Comparison of ENCODE assay signal across 15 cellular contexts in genomic region chr22:30234786-30235470, GRCh38. TPM values are rescaled to one million over a fixed set of nuclear protein-coding genes. Genes with fewer than 3 reads are reported as not detected.
DNase-seq lines count a peak whose midpoint lies in the region; ATAC-seq, FAIRE-seq and TF ChIP-seq lines count a peak whose summit lies in the region.
"Had no signal": no experiment of that assay in that cellular context is flagged by ENCODE, and none has a peak within 500 bp of the region (broad histone marks: within the 10 kb centered on the region; RNA-seq: fewer than 3 reads in every experiment).

No MANE protein-coding gene starts in this region.

- ATAC-seq in HG02938 (IDR thresholded peaks at IDR 0.05; ENCODE audit: unreplicated experiment) (no peak), HG02763 (IDR thresholded peaks at IDR 0.05; ENCODE audit: unreplicated experiment) (no peak)

- H3K9me3 Mint-ChIP-seq in Caco-2 (ENCODE audit: unreplicated experiment): no peaks in the 10 kb centered on the region

- H2BK12ac ChIP-seq in H1 (ENCODE audit: low read depth, low read length) (peak overlapping the region; percentile 90), neuronal stem cell (ENCODE audit: low read length) (no peak overlapping the region)

- H3K4me3 Mint-ChIP-seq in Caco-2 (ENCODE audit: unreplicated experiment): peak overlapping the region; percentile 10

- no peaks in the 10 kb centered on the region for H4K20me1 ChIP-seq in H1 (replicated peaks in 1 of 2; ENCODE audit: control insufficient read depth in 1 of 2, insufficient read depth in 2 of 2, low read length in 2 of 2)

- peak overlapping the region; percentile 67; the same call in 1 of the 2 replicates for H2AK5ac ChIP-seq in H1 (ENCODE audit: low read depth, low read length)
- H2AK5ac ChIP-seq in neuronal stem cell (ENCODE audit: low read depth, low read length): peak overlapping the region; percentile 39

- no peaks in the 10 kb centered on the region for H3K27me3 ChIP-seq in Caco-2 (replicated peaks; ENCODE audit: control insufficient read depth, insufficient read depth, low read length)
- no peaks in the 10 kb centered on the region for H3K27me3 ChIP-seq in MG63
- H3K27me3 ChIP-seq in H1 (replicated peaks in 1 of 4; ENCODE audit: control insufficient read depth in 3 of 4, extremely low read depth in 1 of 4, insufficient read depth in 3 of 4, low read length in 3 of 4): no peaks in the 10 kb centered on the region
- H3K27me3 ChIP-seq in neuronal stem cell (ENCODE audit: control insufficient read depth in 3 of 3, insufficient read depth in 3 of 3, low read depth in 1 of 3, low read length in 3 of 3): no peaks in the 10 kb centered on the region
- H3K27me3 ChIP-seq: ascending aorta had no signal

- H2BK120ac ChIP-seq in H1 (replicated peaks; ENCODE audit: low read depth, low read length): no peak overlapping the region
- no peak overlapping the region for H2BK120ac ChIP-seq in neuronal stem cell (ENCODE audit: low read depth, low read length)

- H3K4me3 ChIP-seq in Caco-2 (ENCODE audit: low read depth, low read length) (no peak overlapping the region), MG63 (no peak overlapping the region), H1 (ENCODE audit: extremely low read depth in 1 of 4, insufficient read depth in 2 of 4, low read depth in 3 of 4, low read length in 4 of 4) (no peak overlapping the region), neuronal stem cell (ENCODE audit: low read length in 2 of 2) (no peak overlapping the region)
- H3K4me3 ChIP-seq: ascending aorta, esophagus muscularis mucosa had no signal

- no peak for FAIRE-seq in H1 (lab: Jason Lieb, UNC)

- H4K8ac ChIP-seq in H1 (ENCODE audit: extremely low read depth, insufficient read depth, low read length) (no peak overlapping the region; the same call in 1 of the 2 replicates), neuronal stem cell (ENCODE audit: low read depth, low read length) (no peak overlapping the region)

- peak overlapping the region; percentile 29 for H4K91ac ChIP-seq in H1 (replicated peaks; ENCODE audit: insufficient read length, low read length)
- no peak overlapping the region for H4K91ac ChIP-seq in neuronal stem cell (ENCODE audit: low read depth, low read length, poor library complexity)

- H2BK5ac ChIP-seq in H1 (ENCODE audit: low read depth, low read length) (peak overlapping the region; percentile 26; the same call in 1 of the 2 replicates), neuronal stem cell (ENCODE audit: low read length) (no peak overlapping the region)

- BruUV-seq in Caco-2 (replicated peaks; lab: Mats Ljungman, UMichigan): TSS peak; percentile 76

- 72% methylated on average over 7 of the region's 7 CpGs; no CpG with 5 or more reads in 1 of the 2 experiments for WGBS in H1 (ENCODE audit: extremely low coverage in 1 of 2, insufficient coverage in 1 of 2, insufficient read length in 1 of 2, insufficient replicate concordance in 2 of 2, low coverage in 1 of 2, low lambda C conversion rate in 2 of 2, missing lambda C conversion rate in 1 of 2), 2 experiments
- no CpG with 5 or more reads among the region's 7 CpGs for WGBS in neuronal stem cell (ENCODE audit: extremely low coverage in 2 of 2, insufficient read length in 2 of 2, insufficient replicate concordance in 1 of 2), 2 donors

- H2AFZ ChIP-seq in H1 (ENCODE audit: low read length): peak overlapping the region; percentile 14; the same call in 1 of the 2 replicates
- peak overlapping the region; percentile 72 for H2AFZ ChIP-seq in neuronal stem cell (ENCODE audit: low read length)

- no peaks in the 10 kb centered on the region for H3K27me3 Mint-ChIP-seq in Caco-2 (ENCODE audit: insufficient read depth, unreplicated experiment)

- no peak for TF ChIP-seq POLR2A in H1 (IDR thresholded peaks at IDR 0.05; ENCODE audit: control extremely low read depth in 1 of 2, low read depth in 2 of 2, low read length in 2 of 2)

- H3K23ac ChIP-seq in H1 (ENCODE audit: insufficient read length): no peak overlapping the region
- no peak overlapping the region for H3K23ac ChIP-seq in neuronal stem cell (ENCODE audit: low read depth, low read length, poor library complexity)

- POLR2A ChIA-PET in Caco-2 (lab: Charles Lee): no interaction called here
- POLR2A ChIA-PET in H1 (lab: Charles Lee; ENCODE audit: partially characterized antibody): interaction anchor here (1.2 to 1.5 kb wide), 3 partner anchors 11 to 20 kb away, joined by 3 to 5 read pairs (median 3); no protein-coding TSS in a partner anchor

- TF ChIP-seq CTCF in Caco-2 (IDR thresholded peaks at IDR 0.05; ENCODE audit: insufficient read depth in 1 of 2, low read depth in 1 of 2, low read length in 1 of 2, severe bottlenecking in 1 of 2, unreplicated experiment in 1 of 2) (no peak), H1 (IDR thresholded peaks at IDR 0.05; ENCODE audit: control extremely low read depth in 1 of 3, insufficient read depth in 1 of 3, low read depth in 1 of 3, low read length in 3 of 3) (0 out of 4 replicates have a peak, but pooled peaks of 1 of the 3 experiments have one; percentile 3)

- peak overlapping the region; percentile 53; the same call in 1 of the 2 replicates for H3K18ac ChIP-seq in H1 (ENCODE audit: extremely low read depth, low read length)
- H3K18ac ChIP-seq in neuronal stem cell (ENCODE audit: low read length): no peak overlapping the region

- no peak for TF ChIP-seq RAD21 in H1 (IDR thresholded peaks at IDR 0.05 in 1 of 2, conservative IDR thresholded peaks at IDR 0.05 in 1 of 2; ENCODE audit: low read depth in 2 of 2, low read length in 2 of 2)

- TF ChIP-seq EP300 in H1 (IDR thresholded peaks at IDR 0.05; ENCODE audit: borderline replicate concordance in 1 of 2, low read depth in 2 of 2, low read length in 2 of 2): no peak

- H3K27ac ChIP-seq in H1 (ENCODE audit: low read depth, low read length) (no peak overlapping the region), neuronal stem cell (replicated peaks; ENCODE audit: low read length) (no peak overlapping the region)
- H3K27ac ChIP-seq: ascending aorta, esophagus muscularis mucosa had no signal

- no peak overlapping the region for H4K5ac ChIP-seq in H1 (ENCODE audit: insufficient read length, low read depth, low read length)

- intact Hi-C loops in Caco-2 (cut with micrococcal nuclease; ENCODE audit: unreplicated experiment): loop anchor here (2.0 kb wide), 1 partner anchor 22 kb away; no protein-coding TSS in a partner anchor

- CTCF ChIA-PET in Caco-2 (lab: Charles Lee) (interaction anchor here (1.3 kb wide), 1 partner anchor 21 kb away, joined by 3 read pairs; no protein-coding TSS in a partner anchor), H1 (lab: Charles Lee; ENCODE audit: partially characterized antibody) (interaction anchor here (1.5 to 4.7 kb wide), 3 partner anchors 20 to 146 kb away, joined by 4 to 23 read pairs (median 15); no protein-coding TSS in a partner anchor)

- peaks cover 30% of the 10 kb centered on the region for H3K4me1 Mint-ChIP-seq in Caco-2 (ENCODE audit: low read depth, unreplicated experiment)

- H2BK15ac ChIP-seq in H1 (ENCODE audit: low read length): peak overlapping the region; percentile 90
- H2BK15ac ChIP-seq in neuronal stem cell (ENCODE audit: low read length): no peak overlapping the region

- H3K4me1 ChIP-seq in Caco-2: peaks cover 52% of the 10 kb centered on the region
- H3K4me1 ChIP-seq in H1 (replicated peaks in 1 of 4; ENCODE audit: control insufficient read depth in 3 of 4, insufficient read depth in 4 of 4, low read length in 3 of 4): peaks cover 8 to 29% (median 18%) of the 10 kb centered on the region in 4 experiments
- peaks cover 23 to 24% of the 10 kb centered on the region in 2 donors for H3K4me1 ChIP-seq in neuronal stem cell (ENCODE audit: control insufficient read depth in 2 of 2, insufficient read depth in 1 of 2, low read depth in 1 of 2, low read length in 2 of 2)
- H3K4me1 ChIP-seq: ascending aorta had no signal

- H3K79me1 ChIP-seq in H1 (ENCODE audit: low read depth, low read length) (no peaks in the 10 kb centered on the region), neuronal stem cell (ENCODE audit: low read depth, low read length) (no peaks in the 10 kb centered on the region)

- peak overlapping the region; percentile 53 for H3K27ac Mint-ChIP-seq in Caco-2 (ENCODE audit: unreplicated experiment)

- H3K9me3 ChIP-seq in Caco-2 (no peaks in the 10 kb centered on the region), MG63 (no peaks in the 10 kb centered on the region), H1 (ENCODE audit: insufficient read depth in 2 of 2, low read depth in 1 of 2, low read length in 1 of 2) (no peaks in the 10 kb centered on the region), neuronal stem cell (replicated peaks in 1 of 2; ENCODE audit: control insufficient read depth in 2 of 2, insufficient read depth in 1 of 2, low read depth in 1 of 2, low read length in 2 of 2) (peaks cover 0 to 5% of the 10 kb centered on the region in 2 donors)
- H3K9me3 ChIP-seq: ascending aorta, esophagus muscularis mucosa had no signal

- H3K9ac ChIP-seq in H1 (replicated peaks in 1 of 4; ENCODE audit: extremely low read depth in 1 of 4, low read depth in 3 of 4, low read length in 3 of 4): no peak overlapping the region
- H3K9ac ChIP-seq in neuronal stem cell (ENCODE audit: low read depth, low read length, poor library complexity): no peak overlapping the region

- no peak overlapping the region for H3K4ac ChIP-seq in H1 (replicated peaks; ENCODE audit: insufficient read length, low read depth, low read length)
- H3K4ac ChIP-seq in neuronal stem cell (ENCODE audit: low read length): no peak overlapping the region

- H3K56ac ChIP-seq in H1 (replicated peaks; ENCODE audit: insufficient read length, low read depth, low read length): no peak overlapping the region

- H3K79me2 ChIP-seq in H1 (ENCODE audit: control insufficient read depth in 1 of 2, insufficient read depth in 2 of 2, low read length in 2 of 2): no peaks in the 10 kb centered on the region

- H3K36me3 ChIP-seq in Caco-2 (ENCODE audit: control insufficient read depth, insufficient read depth, low read length): no peaks in the 10 kb centered on the region
- no peaks in the 10 kb centered on the region for H3K36me3 ChIP-seq in MG63
- no peaks in the 10 kb centered on the region for H3K36me3 ChIP-seq in H1 (ENCODE audit: control insufficient read depth in 2 of 4, insufficient read depth in 4 of 4, low read length in 3 of 4)
- H3K36me3 ChIP-seq in neuronal stem cell (replicated peaks in 1 of 2; ENCODE audit: control insufficient read depth in 2 of 2, insufficient read depth in 2 of 2, low read length in 2 of 2): no peaks in the 10 kb centered on the region
- H3K36me3 ChIP-seq: ascending aorta, esophagus muscularis mucosa had no signal

- H3K36me3 Mint-ChIP-seq in Caco-2 (ENCODE audit: insufficient read depth, unreplicated experiment): peaks cover 8% of the 10 kb centered on the region

- DNase-seq in Caco-2: peak; percentile 54
- DNase-seq in MG63: peak; percentile 82
- no peak for DNase-seq in H1 (ENCODE audit: low read depth in 1 of 2, low spot score in 2 of 2)
- DNase-seq in neuronal stem cell (ENCODE audit: low spot score): no peak
- DNase-seq in iPS-NIHi11 (ENCODE audit: low spot score): no peak
- no peak for DNase-seq in AG08396 (ENCODE audit: low spot score)
- DNase-seq: DMS79; NCI-H187; SHP77 treated with DMSO at 0.1 percent for 48 hours; stimulated activated naive CD4-positive, alpha-beta T cell treated with Interleukin-2 at 50 U/mL for 16 hours had no signal

- H3K23me2 ChIP-seq in H1 (ENCODE audit: low read depth, low read length): no peaks in the 10 kb centered on the region

- H2BK20ac ChIP-seq in H1 (ENCODE audit: low read length): peak overlapping the region; percentile 29; the same call in 1 of the 2 replicates

- H3K4me2 ChIP-seq in H1 (ENCODE audit: insufficient read depth in 1 of 2, low read depth in 2 of 2, low read length in 2 of 2): 0 out of 4 replicates have a peak overlapping the region, but pooled peaks of 1 of the 2 experiments have one; percentile 4
- no peak overlapping the region for H3K4me2 ChIP-seq in neuronal stem cell (ENCODE audit: insufficient read depth, low read length, poor library complexity, severe bottlenecking)

- H3K14ac ChIP-seq in H1 (ENCODE audit: insufficient read length): no peak overlapping the region
- no peak overlapping the region for H3K14ac ChIP-seq in neuronal stem cell (ENCODE audit: low read length)

RNA-seq across cellular contexts. Expression of gene LIF, which starts 11.6 kb away (rescaled TPM):
- 8.0 and 9.7 TPM in 2 replicates for total RNA-seq in Caco-2 (2022)
- total RNA-seq in MG63 (2014; rRNA removed; shearing (Covaris generic); ENCODE audit: low replicate concordance): 11.1 and 13.0 TPM in 2 replicates
- 3.3 and 3.5 TPM in 2 replicates for total RNA-seq in H1 (2021; fragmentation: NEBNext Ultra II Directional; extraction: Animal tissue kit (Norgen Biotek cat#: 25700))
- 3.3 and 4.1 TPM in 2 replicates for polyA plus RNA-seq in H1 (2011; rRNA removed)
- polyA plus RNA-seq in H1 (2011; cell fraction: cytosol; rRNA removed): 4.0 TPM
- polyA plus RNA-seq in H1 (2011; cell fraction: nucleus; rRNA removed): 16.5 TPM
- 3.5 to 4.5 TPM (median 3.9 TPM) in 4 replicates for polyA plus RNA-seq in H1 (2012, experiment 1 of 2)
- polyA plus RNA-seq in H1 (2012, experiment 2 of 2): 2.9 TPM
- polyA plus RNA-seq in H1 (2013, experiment 1 of 2): 2.2 TPM
- polyA plus RNA-seq in H1 (2013, experiment 2 of 2): 1.8 TPM
- polyA minus RNA-seq in H1 (2011; rRNA and poly(A)+ RNA removed): 9.4 and 9.6 TPM in 2 replicates
- polyA minus RNA-seq in H1 (2011; cell fraction: cytosol; rRNA and poly(A)+ RNA removed): 6.2 TPM
- polyA minus RNA-seq in H1 (2011; cell fraction: nucleus; rRNA and poly(A)+ RNA removed): 4.6 TPM
- 1.4 TPM for polyA plus RNA-seq in neuronal stem cell (2013, experiment 1 of 2)
- polyA plus RNA-seq in neuronal stem cell (2013, experiment 2 of 2): 1.4 TPM
- total RNA-seq: ascending aorta had no signal

RNA-seq across cellular contexts. Expression of gene OSM, which starts 31.7 kb away (rescaled TPM):
- not detected in 2 replicates for total RNA-seq in Caco-2 (2022)
- not detected in 2 replicates for total RNA-seq in MG63 (2014; rRNA removed; shearing (Covaris generic); ENCODE audit: low replicate concordance)
- not detected in 2 replicates for total RNA-seq in H1 (2021; fragmentation: NEBNext Ultra II Directional; extraction: Animal tissue kit (Norgen Biotek cat#: 25700))
- polyA plus RNA-seq in H1 (2011; rRNA removed): not detected in 2 replicates
- not detected for polyA plus RNA-seq in H1 (2011; cell fraction: cytosol; rRNA removed)
- polyA plus RNA-seq in H1 (2011; cell fraction: nucleus; rRNA removed): not detected
- polyA plus RNA-seq in H1 (2012, experiment 1 of 2): not detected in 4 replicates
- polyA plus RNA-seq in H1 (2012, experiment 2 of 2): not detected
- polyA plus RNA-seq in H1 (2013, experiment 1 of 2): not detected
- not detected for polyA plus RNA-seq in H1 (2013, experiment 2 of 2)
- not detected in 2 replicates for polyA minus RNA-seq in H1 (2011; rRNA and poly(A)+ RNA removed)
- not detected for polyA minus RNA-seq in H1 (2011; cell fraction: cytosol; rRNA and poly(A)+ RNA removed)
- not detected for polyA minus RNA-seq in H1 (2011; cell fraction: nucleus; rRNA and poly(A)+ RNA removed)
- polyA plus RNA-seq in neuronal stem cell (2013, experiment 1 of 2): 0.01 TPM
- polyA plus RNA-seq in neuronal stem cell (2013, experiment 2 of 2): 0.04 TPM
- total RNA-seq: ascending aorta, H7 had no signal

RNA-seq across cellular contexts. Expression of gene CASTOR1, which starts 54.4 kb away (rescaled TPM):
- 6.3 and 7.4 TPM in 2 replicates for total RNA-seq in Caco-2 (2022)
- 2.3 and 4.1 TPM in 2 replicates for total RNA-seq in MG63 (2014; rRNA removed; shearing (Covaris generic); ENCODE audit: low replicate concordance)
- 8.4 and 10.3 TPM in 2 replicates for total RNA-seq in H1 (2021; fragmentation: NEBNext Ultra II Directional; extraction: Animal tissue kit (Norgen Biotek cat#: 25700))
- 36.0 and 44.6 TPM in 2 replicates for polyA plus RNA-seq in H1 (2011; rRNA removed)
- 22.6 TPM for polyA plus RNA-seq in H1 (2011; cell fraction: cytosol; rRNA removed)
- polyA plus RNA-seq in H1 (2011; cell fraction: nucleus; rRNA removed): 27.5 TPM
- polyA plus RNA-seq in H1 (2012, experiment 1 of 2): 3.7 to 12.4 TPM (median 11.3 TPM) in 4 replicates
- polyA plus RNA-seq in H1 (2012, experiment 2 of 2): 10.9 TPM
- polyA plus RNA-seq in H1 (2013, experiment 1 of 2): 9.5 TPM
- 10.2 TPM for polyA plus RNA-seq in H1 (2013, experiment 2 of 2)
- polyA minus RNA-seq in H1 (2011; rRNA and poly(A)+ RNA removed): 8.2 and 8.5 TPM in 2 replicates
- 3.8 TPM for polyA minus RNA-seq in H1 (2011; cell fraction: cytosol; rRNA and poly(A)+ RNA removed)
- polyA minus RNA-seq in H1 (2011; cell fraction: nucleus; rRNA and poly(A)+ RNA removed): 8.7 TPM
- polyA plus RNA-seq in neuronal stem cell (2013, experiment 1 of 2): 13.2 TPM
- polyA plus RNA-seq in neuronal stem cell (2013, experiment 2 of 2): 14.0 TPM

Comparison
In these comparisons a context has a peak if more than half of its experiments do, and no peak if none do; other contexts are left out.
1. DNase-seq: peak in Caco-2 (2 of 2) and MG63 (single experiment); none in H1 (0 of 2), neuronal stem cell (single experiment), iPS-NIHi11 (single experiment) and AG08396 (single experiment).